1 cellular context compared by ENCODE assay signal in the genomic region with DNA sequence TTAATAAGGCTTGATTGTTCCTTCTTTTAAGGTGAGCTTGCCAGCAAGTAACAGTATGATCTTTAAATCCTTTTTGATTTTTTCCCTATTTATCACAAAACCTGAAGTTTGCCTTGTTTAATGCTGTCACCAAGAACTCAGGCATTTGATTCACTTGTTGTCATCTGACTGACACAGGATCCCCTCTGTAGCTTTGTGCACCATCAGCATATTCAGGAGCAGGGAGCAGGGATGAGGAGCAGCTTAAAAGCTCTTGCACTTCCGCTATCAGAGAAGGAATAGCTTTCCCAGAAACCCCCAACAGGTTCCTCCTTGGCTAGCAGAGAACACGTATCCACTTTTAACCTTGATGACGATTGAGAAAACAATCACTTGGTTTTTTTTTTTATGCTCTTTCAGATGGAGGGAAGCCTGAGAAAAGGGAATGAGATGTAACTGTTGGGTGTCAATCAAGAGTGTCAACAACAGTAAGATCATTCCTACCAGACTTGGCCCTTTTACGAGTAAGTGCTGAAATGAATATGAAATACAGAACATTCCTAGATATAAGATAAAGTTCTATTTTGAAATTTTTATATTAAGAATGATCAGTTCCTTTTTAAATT.
TF ChIP-seq lines count a peak whose summit lies in the region.

No MANE protein-coding gene starts in this region.

TF ChIP-seq in HepG2, 621 proteins besides CTCF, POLR2A, EP300 and RAD21 (continued from another document):
- TF ChIP-seq, protein P1, sequence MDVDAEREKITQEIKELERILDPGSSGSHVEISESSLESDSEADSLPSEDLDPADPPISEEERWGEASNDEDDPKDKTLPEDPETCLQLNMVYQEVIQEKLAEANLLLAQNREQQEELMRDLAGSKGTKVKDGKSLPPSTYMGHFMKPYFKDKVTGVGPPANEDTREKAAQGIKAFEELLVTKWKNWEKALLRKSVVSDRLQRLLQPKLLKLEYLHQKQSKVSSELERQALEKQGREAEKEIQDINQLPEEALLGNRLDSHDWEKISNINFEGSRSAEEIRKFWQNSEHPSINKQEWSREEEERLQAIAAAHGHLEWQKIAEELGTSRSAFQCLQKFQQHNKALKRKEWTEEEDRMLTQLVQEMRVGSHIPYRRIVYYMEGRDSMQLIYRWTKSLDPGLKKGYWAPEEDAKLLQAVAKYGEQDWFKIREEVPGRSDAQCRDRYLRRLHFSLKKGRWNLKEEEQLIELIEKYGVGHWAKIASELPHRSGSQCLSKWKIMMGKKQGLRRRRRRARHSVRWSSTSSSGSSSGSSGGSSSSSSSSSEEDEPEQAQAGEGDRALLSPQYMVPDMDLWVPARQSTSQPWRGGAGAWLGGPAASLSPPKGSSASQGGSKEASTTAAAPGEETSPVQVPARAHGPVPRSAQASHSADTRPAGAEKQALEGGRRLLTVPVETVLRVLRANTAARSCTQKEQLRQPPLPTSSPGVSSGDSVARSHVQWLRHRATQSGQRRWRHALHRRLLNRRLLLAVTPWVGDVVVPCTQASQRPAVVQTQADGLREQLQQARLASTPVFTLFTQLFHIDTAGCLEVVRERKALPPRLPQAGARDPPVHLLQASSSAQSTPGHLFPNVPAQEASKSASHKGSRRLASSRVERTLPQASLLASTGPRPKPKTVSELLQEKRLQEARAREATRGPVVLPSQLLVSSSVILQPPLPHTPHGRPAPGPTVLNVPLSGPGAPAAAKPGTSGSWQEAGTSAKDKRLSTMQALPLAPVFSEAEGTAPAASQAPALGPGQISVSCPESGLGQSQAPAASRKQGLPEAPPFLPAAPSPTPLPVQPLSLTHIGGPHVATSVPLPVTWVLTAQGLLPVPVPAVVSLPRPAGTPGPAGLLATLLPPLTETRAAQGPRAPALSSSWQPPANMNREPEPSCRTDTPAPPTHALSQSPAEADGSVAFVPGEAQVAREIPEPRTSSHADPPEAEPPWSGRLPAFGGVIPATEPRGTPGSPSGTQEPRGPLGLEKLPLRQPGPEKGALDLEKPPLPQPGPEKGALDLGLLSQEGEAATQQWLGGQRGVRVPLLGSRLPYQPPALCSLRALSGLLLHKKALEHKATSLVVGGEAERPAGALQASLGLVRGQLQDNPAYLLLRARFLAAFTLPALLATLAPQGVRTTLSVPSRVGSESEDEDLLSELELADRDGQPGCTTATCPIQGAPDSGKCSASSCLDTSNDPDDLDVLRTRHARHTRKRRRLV (CRISPR knock-in tag; IDR thresholded peaks at IDR 0.05) = no peak
- TF ChIP-seq MAFF (IDR thresholded peaks at IDR 0.05; ENCODE audit: low read depth, low read length) (peak; percentile 75), RFX1 (IDR thresholded peaks at IDR 0.05) (no peak), NONO (IDR thresholded peaks at IDR 0.05) (no peak), NONO (CRISPR knock-in tag; conservative IDR thresholded peaks at IDR 0.05) (no peak), MAFK (conservative IDR thresholded peaks at IDR 0.05 in 1 of 2, IDR thresholded peaks at IDR 0.05 in 1 of 2; ENCODE audit: low read length in 2 of 2) (peak; percentile 81 to 86), ZNF367 (CRISPR knock-in tag; IDR thresholded peaks at IDR 0.05; ENCODE audit: borderline replicate concordance) (no peak)
- TF ChIP-seq, protein P2, sequence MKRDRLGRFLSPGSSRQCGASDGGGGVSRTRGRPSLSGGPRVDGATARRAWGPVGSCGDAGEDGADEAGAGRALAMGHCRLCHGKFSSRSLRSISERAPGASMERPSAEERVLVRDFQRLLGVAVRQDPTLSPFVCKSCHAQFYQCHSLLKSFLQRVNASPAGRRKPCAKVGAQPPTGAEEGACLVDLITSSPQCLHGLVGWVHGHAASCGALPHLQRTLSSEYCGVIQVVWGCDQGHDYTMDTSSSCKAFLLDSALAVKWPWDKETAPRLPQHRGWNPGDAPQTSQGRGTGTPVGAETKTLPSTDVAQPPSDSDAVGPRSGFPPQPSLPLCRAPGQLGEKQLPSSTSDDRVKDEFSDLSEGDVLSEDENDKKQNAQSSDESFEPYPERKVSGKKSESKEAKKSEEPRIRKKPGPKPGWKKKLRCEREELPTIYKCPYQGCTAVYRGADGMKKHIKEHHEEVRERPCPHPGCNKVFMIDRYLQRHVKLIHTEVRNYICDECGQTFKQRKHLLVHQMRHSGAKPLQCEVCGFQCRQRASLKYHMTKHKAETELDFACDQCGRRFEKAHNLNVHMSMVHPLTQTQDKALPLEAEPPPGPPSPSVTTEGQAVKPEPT (CRISPR knock-in tag; IDR thresholded peaks at IDR 0.05; ENCODE audit: low read depth) = no peak
- TF ChIP-seq, protein P3, sequence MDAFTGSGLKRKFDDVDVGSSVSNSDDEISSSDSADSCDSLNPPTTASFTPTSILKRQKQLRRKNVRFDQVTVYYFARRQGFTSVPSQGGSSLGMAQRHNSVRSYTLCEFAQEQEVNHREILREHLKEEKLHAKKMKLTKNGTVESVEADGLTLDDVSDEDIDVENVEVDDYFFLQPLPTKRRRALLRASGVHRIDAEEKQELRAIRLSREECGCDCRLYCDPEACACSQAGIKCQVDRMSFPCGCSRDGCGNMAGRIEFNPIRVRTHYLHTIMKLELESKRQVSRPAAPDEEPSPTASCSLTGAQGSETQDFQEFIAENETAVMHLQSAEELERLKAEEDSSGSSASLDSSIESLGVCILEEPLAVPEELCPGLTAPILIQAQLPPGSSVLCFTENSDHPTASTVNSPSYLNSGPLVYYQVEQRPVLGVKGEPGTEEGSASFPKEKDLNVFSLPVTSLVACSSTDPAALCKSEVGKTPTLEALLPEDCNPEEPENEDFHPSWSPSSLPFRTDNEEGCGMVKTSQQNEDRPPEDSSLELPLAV (CRISPR knock-in tag; conservative IDR thresholded peaks at IDR 0.05; ENCODE audit: low read depth) = no peak
TF ChIP-seq in HepG2: peak in this region for 2.
